ENCODE assay signal across 20 cellular contexts in genomic region chr7:112707655-112708054, GRCh38.
DNase-seq lines count a peak whose midpoint lies in the region; ATAC-seq, FAIRE-seq and TF ChIP-seq lines count a peak whose summit lies in the region.
"Had no signal": no experiment of that assay in that cellular context is flagged by ENCODE, and none has a peak within 500 bp of the region (broad histone marks: within the 10 kb centered on the region; RNA-seq: fewer than 3 reads in every experiment).

No MANE protein-coding gene starts in this region.

- H3K4me1 Mint-ChIP-seq in Caco-2 (ENCODE audit: low read depth, unreplicated experiment) = peaks cover 39% of the 10 kb centered on the region

- H3K9me3 Mint-ChIP-seq in Caco-2 (ENCODE audit: unreplicated experiment) = peaks cover 26% of the 10 kb centered on the region
- H3K9me3 Mint-ChIP-seq: H9 had no signal

- no peaks in the 10 kb centered on the region for H3K27me3 Mint-ChIP-seq in Caco-2 (ENCODE audit: insufficient read depth, unreplicated experiment)

- POLR2A ChIA-PET in GM12878 (lab: Charles Lee) (no interaction called here), Caco-2 (lab: Charles Lee) (no interaction called here)

- H3K36me3 ChIP-seq in GM12878 (ENCODE audit: control insufficient read depth in 2 of 2, insufficient read depth in 2 of 2, low read length in 1 of 2) (no peaks in the 10 kb centered on the region), Peyer's patch (no peaks in the 10 kb centered on the region), Caco-2 (ENCODE audit: control insufficient read depth, insufficient read depth, low read length) (no peaks in the 10 kb centered on the region)
- H3K36me3 ChIP-seq: thoracic aorta had no signal

- no peak overlapping the region for H3K4me3 Mint-ChIP-seq in Caco-2 (ENCODE audit: unreplicated experiment)
- H3K4me3 Mint-ChIP-seq: H9 had no signal

- BruUV-seq in GM12878 (replicated peaks; lab: Mats Ljungman, UMichigan) (no TSS peak), Caco-2 (replicated peaks; lab: Mats Ljungman, UMichigan) (no TSS peak)

- no peaks in the 10 kb centered on the region for H3K27me3 ChIP-seq in GM12878 (replicated peaks in 1 of 2; ENCODE audit: control insufficient read depth in 2 of 2, insufficient read depth in 2 of 2, low read length in 1 of 2)
- no peaks in the 10 kb centered on the region for H3K27me3 ChIP-seq in Peyer's patch
- H3K27me3 ChIP-seq in Caco-2 (replicated peaks; ENCODE audit: control insufficient read depth, insufficient read depth, low read length) = no peaks in the 10 kb centered on the region

- no peak overlapping the region for H3K27ac Mint-ChIP-seq in Caco-2 (ENCODE audit: unreplicated experiment)
- H3K27ac Mint-ChIP-seq: H9 had no signal

- no peak for TF ChIP-seq EP300 in GM12878 (IDR thresholded peaks at IDR 0.05; ENCODE audit: borderline replicate concordance in 1 of 2, control insufficient read depth in 1 of 2, low read depth in 2 of 2, low read length in 2 of 2)

- SMC1A ChIA-PET in GM12878 (lab: Charles Lee; ENCODE audit: uncharacterized antibody, unreplicated experiment) = interaction anchor here (1.6 kb wide), 1 partner anchor 22 kb away, joined by 3 read pairs; no protein-coding TSS in a partner anchor

- TF ChIP-seq RAD21 in GM12878 (IDR thresholded peaks at IDR 0.05; ENCODE audit: insufficient read depth, low read depth, low read length) = no peak

- WGBS in GM12878 (ENCODE audit: insufficient coverage, insufficient replicate concordance, low lambda C conversion rate, missing lambda C conversion rate) = 10% methylated on average over 2 of the region's 2 CpGs

- TF ChIP-seq POLR2A in GM12878 (IDR thresholded peaks at IDR 0.05; ENCODE audit: low read depth, low read length) = no peak
- TF ChIP-seq POLR2A in Peyer's patch (IDR thresholded peaks at IDR 0.05) = no peak

- peak; percentile 65 for DNase-seq in NCI-H1105 treated with DMSO at 0.1 percent for 48 hours (lab: John Stamatoyannopoulos, UW)
- no peak for DNase-seq in GM12878 (ENCODE audit: low read depth, low spot score)
- no peak for DNase-seq in GM20000 (ENCODE audit: low spot score)
- DNase-seq in Peyer's patch = no peak
- no peak for DNase-seq in Caco-2
- no peak for DNase-seq in GM03348 (ENCODE audit: low spot score)
- DNase-seq: activated CD4-positive, alpha-beta T cell treated with anti-CD3 and anti-CD28 coated beads for 4 hours; activated CD8-positive, alpha-beta memory T cell treated with anti-CD3 and anti-CD28 coated beads, Interleukin-2, amount 50 U/mL, for 48 hours; central memory CD4-positive, alpha-beta T cell; effector CD8-positive, alpha-beta T cell; glutamatergic neuron; H9; NCI-H2029 treated with DMSO at 0.1 percent for 48 hours; NCI-H526 treated with DMSO at 0.1 percent for 48 hours; nucleus accumbens; retina had no signal

- no peak for FAIRE-seq in GM12878 (lab: Jason Lieb, UNC)

- no peaks in the 10 kb centered on the region for H3K79me2 ChIP-seq in GM12878 (ENCODE audit: control insufficient read depth, insufficient read depth, low read length)

- ATAC-seq in GM19351 (IDR thresholded peaks at IDR 0.05; ENCODE audit: unreplicated experiment) (peak; percentile 69), HG02884 (IDR thresholded peaks at IDR 0.05; ENCODE audit: unreplicated experiment) (peak; percentile 75), GM12878 (peak; percentile 45; the same call in 2 of the 3 replicates)
- ATAC-seq: Panc1 had no signal

- H3K9me3 ChIP-seq in GM12878 (replicated peaks; ENCODE audit: control insufficient read depth, insufficient read depth, low read length) = no peaks in the 10 kb centered on the region
- no peaks in the 10 kb centered on the region for H3K9me3 ChIP-seq in Peyer's patch
- H3K9me3 ChIP-seq in Caco-2 = peaks cover 5% of the 10 kb centered on the region
- H3K9me3 ChIP-seq: thoracic aorta had no signal

- H3K36me3 Mint-ChIP-seq in Caco-2 (ENCODE audit: insufficient read depth, unreplicated experiment) = no peaks in the 10 kb centered on the region

- no peak for TF ChIP-seq CTCF in GM12878 (IDR thresholded peaks at IDR 0.05 in 2 of 3, conservative IDR thresholded peaks at IDR 0.05 in 1 of 3; ENCODE audit: control insufficient read depth in 2 of 3, extremely low read depth in 1 of 3, insufficient read depth in 1 of 3, low read depth in 3 of 3, low read length in 3 of 3)
- no peak for TF ChIP-seq CTCF in GM20000 (IDR thresholded peaks at IDR 0.05; ENCODE audit: extremely low read depth, missing control alignments)
- TF ChIP-seq CTCF in Peyer's patch (IDR thresholded peaks at IDR 0.05) = no peak
- TF ChIP-seq CTCF in Caco-2 (IDR thresholded peaks at IDR 0.05; ENCODE audit: insufficient read depth in 1 of 2, low read depth in 1 of 2, low read length in 1 of 2, severe bottlenecking in 1 of 2, unreplicated experiment in 1 of 2) = no peak

- RAD21 ChIA-PET in GM12878 (lab: Charles Lee; ENCODE audit: unreplicated experiment) = no interaction called here

- H3K4me2 ChIP-seq in GM12878 (ENCODE audit: control insufficient read depth, insufficient read depth) = no peak overlapping the region

- no peaks in the 10 kb centered on the region for H4K20me1 ChIP-seq in GM12878 (ENCODE audit: control insufficient read depth, insufficient read depth)

- no peaks in the 10 kb centered on the region for H3K4me1 ChIP-seq in GM12878 (ENCODE audit: control insufficient read depth, insufficient read depth, low read length)
- no peaks in the 10 kb centered on the region for H3K4me1 ChIP-seq in Peyer's patch
- peaks cover 46% of the 10 kb centered on the region for H3K4me1 ChIP-seq in Caco-2

- no peak overlapping the region for H3K4me3 ChIP-seq in GM12878
- no peak overlapping the region for H3K4me3 ChIP-seq in Peyer's patch
- no peak overlapping the region for H3K4me3 ChIP-seq in Caco-2 (ENCODE audit: low read depth, low read length)
- H3K4me3 ChIP-seq: thoracic aorta had no signal

- CTCF ChIA-PET in GM12878 (lab: Yijun Ruan, JAX) (no interaction called here), Caco-2 (lab: Charles Lee) (no interaction called here)

- in situ Hi-C loops in GM12878 (cut with MboI) = no loop called here

- no peak overlapping the region for H2AFZ ChIP-seq in GM12878 (ENCODE audit: control insufficient read depth, low read depth, low read length)

- intact Hi-C loops in GM12878 (cut with micrococcal nuclease; ENCODE audit: unreplicated experiment) = loop anchor here (10.0 kb wide), 1 partner anchor 327 kb away; no protein-coding TSS in a partner anchor
- intact Hi-C loops in Caco-2 (cut with micrococcal nuclease; ENCODE audit: unreplicated experiment) = loop anchor here (1.0 kb wide), 2 partner anchors 7 to 33 kb away; no protein-coding TSS in a partner anchor

- H3K27ac ChIP-seq in GM12878 (ENCODE audit: control insufficient read depth, insufficient read depth) (no peak overlapping the region), Peyer's patch (no peak overlapping the region)
- H3K27ac ChIP-seq: thoracic aorta had no signal

- H3K9ac ChIP-seq in GM12878 (ENCODE audit: control insufficient read depth, insufficient read depth, low read length) = no peak overlapping the region

TF ChIP-seq in GM12878, 131 proteins besides CTCF, POLR2A, EP300 and RAD21 (continues in another document):
- TF ChIP-seq TCF12 (IDR thresholded peaks at IDR 0.05; ENCODE audit: low read depth, low read length) (no peak), RB1 (IDR thresholded peaks at IDR 0.05; ENCODE audit: borderline replicate concordance) (no peak), CEBPZ (IDR thresholded peaks at IDR 0.05; ENCODE audit: low read depth, low read length) (no peak)
- TF ChIP-seq, protein P1, sequence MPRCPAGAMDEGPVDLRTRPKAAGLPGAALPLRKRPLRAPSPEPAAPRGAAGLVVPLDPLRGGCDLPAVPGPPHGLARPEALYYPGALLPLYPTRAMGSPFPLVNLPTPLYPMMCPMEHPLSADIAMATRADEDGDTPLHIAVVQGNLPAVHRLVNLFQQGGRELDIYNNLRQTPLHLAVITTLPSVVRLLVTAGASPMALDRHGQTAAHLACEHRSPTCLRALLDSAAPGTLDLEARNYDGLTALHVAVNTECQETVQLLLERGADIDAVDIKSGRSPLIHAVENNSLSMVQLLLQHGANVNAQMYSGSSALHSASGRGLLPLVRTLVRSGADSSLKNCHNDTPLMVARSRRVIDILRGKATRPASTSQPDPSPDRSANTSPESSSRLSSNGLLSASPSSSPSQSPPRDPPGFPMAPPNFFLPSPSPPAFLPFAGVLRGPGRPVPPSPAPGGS (IDR thresholded peaks at IDR 0.05; ENCODE audit: borderline replicate concordance, insufficient read depth, low read depth, low read length, poor library complexity, severe bottlenecking) = no peak
